1 cellular context compared by ENCODE assay signal in genomic region chr17:47717261-47717697, GRCh38.
TF ChIP-seq lines count a peak whose summit lies in the region.

No MANE protein-coding gene starts in this region.

TF ChIP-seq in GM12878, 131 proteins besides CTCF, POLR2A, EP300 and RAD21 (continued from another document and continues in another):
- 0 out of 2 replicates have a peak, but pooled peaks have one; percentile 47 for TF ChIP-seq ZNF687 (IDR thresholded peaks at IDR 0.05)
- no peak for TF ChIP-seq STAT3 (IDR thresholded peaks at IDR 0.05; ENCODE audit: low read depth, low read length)
- no peak for TF ChIP-seq RBBP5 (conservative IDR thresholded peaks at IDR 0.05)
- TF ChIP-seq MEF2A (IDR thresholded peaks at IDR 0.05; ENCODE audit: insufficient read depth, low read depth, low read length) = no peak
- peak; percentile 39; the same call in 1 of the 2 replicates for TF ChIP-seq HDGF (IDR thresholded peaks at IDR 0.05)
- TF ChIP-seq TCF3 (IDR thresholded peaks at IDR 0.05; ENCODE audit: borderline replicate concordance, insufficient read depth, low read depth, low read length) = no peak
- no peak for TF ChIP-seq TCF12 (IDR thresholded peaks at IDR 0.05; ENCODE audit: low read depth, low read length)
- no peak for TF ChIP-seq MYC (IDR thresholded peaks at IDR 0.05; ENCODE audit: insufficient read depth, insufficient read length, insufficient replicate concordance, low read length, severe bottlenecking)
- no peak for TF ChIP-seq WRNIP1 (IDR thresholded peaks at IDR 0.05; ENCODE audit: borderline replicate concordance, low read depth, low read length)
- TF ChIP-seq CREM (IDR thresholded peaks at IDR 0.05; ENCODE audit: low read depth) = no peak
- no peak for TF ChIP-seq HDAC6 (IDR thresholded peaks at IDR 0.05; ENCODE audit: unreplicated experiment)
- no peak for TF ChIP-seq ZNF622 (IDR thresholded peaks at IDR 0.05)
- TF ChIP-seq RELB (IDR thresholded peaks at IDR 0.05; ENCODE audit: low read depth) = no peak
- peak; percentile 55; the same call in 1 of the 2 replicates for TF ChIP-seq DPF2 (IDR thresholded peaks at IDR 0.05)
- TF ChIP-seq BHLHE40 (IDR thresholded peaks at IDR 0.05; ENCODE audit: borderline replicate concordance in 1 of 2, low read depth in 2 of 2, low read length in 1 of 2) = peak; percentile 42; a peak in 1 of 4 replicates
- no peak for TF ChIP-seq GABPA (IDR thresholded peaks at IDR 0.05; ENCODE audit: low read depth)
- no peak for TF ChIP-seq NRF1 (conservative IDR thresholded peaks at IDR 0.05; ENCODE audit: low read depth, low read length)
- TF ChIP-seq SMAD1 (IDR thresholded peaks at IDR 0.05; ENCODE audit: low read depth, partially characterized antibody) = no peak
- no peak for TF ChIP-seq EZH2 (IDR thresholded peaks at IDR 0.05; ENCODE audit: borderline replicate concordance, control insufficient read depth, low read depth, low read length)
- no peak for TF ChIP-seq TBL1XR1 (IDR thresholded peaks at IDR 0.05; ENCODE audit: low read depth, low read length)
- no peak for TF ChIP-seq ZBTB40 (IDR thresholded peaks at IDR 0.05; ENCODE audit: borderline replicate concordance)
- no peak for TF ChIP-seq POLR2AphosphoS2 (IDR thresholded peaks at IDR 0.05; ENCODE audit: low read depth, low read length)
- TF ChIP-seq SREBF1 (IDR thresholded peaks at IDR 0.05; ENCODE audit: low read length) = no peak
- no peak for TF ChIP-seq ZNF207 (IDR thresholded peaks at IDR 0.05; ENCODE audit: borderline replicate concordance)
- no peak for TF ChIP-seq HSF1 (IDR thresholded peaks at IDR 0.05; ENCODE audit: low read depth, low read length)
- no peak for TF ChIP-seq POU2F2 (IDR thresholded peaks at IDR 0.05; ENCODE audit: borderline replicate concordance, low read depth, low read length)
- TF ChIP-seq FOXM1 (IDR thresholded peaks at IDR 0.05; ENCODE audit: low read depth, low read length) = no peak
- TF ChIP-seq PAX5 (IDR thresholded peaks at IDR 0.05; ENCODE audit: borderline replicate concordance, low read depth, low read length) = 0 out of 2 replicates have a peak, but pooled peaks have one; percentile 7
- no peak for TF ChIP-seq EED (IDR thresholded peaks at IDR 0.05; ENCODE audit: low read depth)
- 0 out of 2 replicates have a peak, but pooled peaks have one; percentile 23 for TF ChIP-seq TARDBP (IDR thresholded peaks at IDR 0.05; ENCODE audit: borderline replicate concordance)
- no peak for TF ChIP-seq ATF2 (IDR thresholded peaks at IDR 0.05; ENCODE audit: low read length)
- TF ChIP-seq NKRF (conservative IDR thresholded peaks at IDR 0.05) = no peak
- TF ChIP-seq NFYA (IDR thresholded peaks at IDR 0.05; ENCODE audit: borderline replicate concordance, low read depth, low read length) = no peak
- TF ChIP-seq NR2F1 (conservative IDR thresholded peaks at IDR 0.05) = peak; percentile 87
- no peak for TF ChIP-seq ZZZ3 (IDR thresholded peaks at IDR 0.05; ENCODE audit: control insufficient read depth, insufficient read length, low read depth)
- no peak for TF ChIP-seq ATF3 (IDR thresholded peaks at IDR 0.05; ENCODE audit: borderline replicate concordance, extremely low read depth, low read depth, low read length)
- no peak for TF ChIP-seq SUPT20H (IDR thresholded peaks at IDR 0.05; ENCODE audit: borderline replicate concordance, control insufficient read depth, low read depth, low read length)
- no peak for TF ChIP-seq SREBF2 (IDR thresholded peaks at IDR 0.05; ENCODE audit: low read length)
- TF ChIP-seq MXI1 (IDR thresholded peaks at IDR 0.05; ENCODE audit: low read depth, low read length) = no peak
- no peak for TF ChIP-seq BCL3 (IDR thresholded peaks at IDR 0.05; ENCODE audit: borderline replicate concordance, insufficient read depth, low read depth, low read length, poor library complexity, severe bottlenecking)
- TF ChIP-seq MEF2B (IDR thresholded peaks at IDR 0.05; ENCODE audit: partially characterized antibody, poor library complexity, severe bottlenecking) = peak; percentile 84
- TF ChIP-seq PKNOX1 (IDR thresholded peaks at IDR 0.05) = no peak
- TF ChIP-seq ZNF384 (IDR thresholded peaks at IDR 0.05; ENCODE audit: borderline replicate concordance, low read depth, low read length) = no peak
- no peak for TF ChIP-seq NFIC (IDR thresholded peaks at IDR 0.05; ENCODE audit: low read depth, low read length)
- TF ChIP-seq RELA (IDR thresholded peaks at IDR 0.05; ENCODE audit: borderline replicate concordance, partially characterized antibody) = no peak
